In the genomic region with DNA sequence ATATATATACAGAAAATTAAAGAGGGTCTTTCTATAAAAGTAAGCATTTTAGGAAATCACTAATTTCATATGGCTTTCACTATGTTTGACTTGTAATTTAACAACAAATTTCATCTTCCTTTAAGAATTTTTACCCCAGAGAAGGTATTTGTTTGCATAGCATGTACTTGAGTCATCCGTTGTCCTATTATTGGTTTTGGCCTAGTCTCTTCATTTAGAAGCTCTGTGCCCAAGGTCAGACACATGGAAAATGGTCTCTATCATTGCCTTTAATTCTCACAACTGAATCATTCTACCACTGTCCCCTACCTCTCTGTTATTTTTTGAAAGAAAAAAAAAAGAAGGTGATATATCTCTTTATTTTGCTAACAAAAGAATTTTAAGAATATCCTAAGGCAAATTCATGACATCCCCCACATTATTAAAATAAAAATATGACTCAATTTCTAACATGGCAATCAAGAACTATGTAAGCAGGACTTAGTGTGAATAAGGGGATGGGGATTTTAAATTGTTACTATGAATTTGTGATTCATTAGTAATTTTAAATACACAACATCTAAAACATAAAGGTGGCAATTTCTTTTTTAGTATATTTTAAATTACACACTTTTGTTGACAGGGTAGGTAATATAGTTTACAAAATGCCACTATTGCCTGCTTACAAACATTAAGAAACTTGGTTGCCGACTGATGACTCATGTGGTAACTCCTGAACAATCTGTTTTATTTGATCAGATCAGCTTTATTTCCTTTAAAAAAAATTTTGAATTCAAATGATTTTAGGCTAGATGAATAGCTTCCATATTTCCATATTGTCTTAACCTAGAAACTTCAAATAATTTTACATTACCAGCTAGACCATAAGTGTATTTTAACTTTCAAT, we compare ENCODE assay signal across 1 cellular context.
A peak's percentile ranks its signal among the peaks of the same experiment; 100 is the strongest.
TF ChIP-seq lines count a peak whose summit lies in the region.

No MANE protein-coding gene starts in this region.

TF ChIP-seq in A549, 52 proteins besides CTCF, POLR2A, EP300 and RAD21 (continued from another document):
- 0 out of 2 replicates have a peak, but pooled peaks have one; percentile 13 for TF ChIP-seq JUNB (IDR thresholded peaks at IDR 0.05)
TF ChIP-seq in A549: peak in this region for 2.
